Comparison of ENCODE assay signal across 11 cellular contexts in genomic region chr16:87954361-87954760, GRCh38. TPM values are rescaled to one million over a fixed set of nuclear protein-coding genes. Genes with fewer than 3 reads are reported as not detected.
DNase-seq lines count a peak whose midpoint lies in the region; ATAC-seq and TF ChIP-seq lines count a peak whose summit lies in the region.
"Had no signal": no experiment of that assay in that cellular context is flagged by ENCODE, and none has a peak within 500 bp of the region (broad histone marks: within the 10 kb centered on the region; RNA-seq: fewer than 3 reads in every experiment).

No MANE protein-coding gene starts in this region.

- no peak overlapping the region for H3K4me3 Mint-ChIP-seq in activated CD4-positive, alpha-beta memory T cell treated with anti-CD3 and anti-CD28 coated beads, Interleukin-2, amount 10 ng/mL, durations not matched to agents 7 days and 5 days

- no peaks in the 10 kb centered on the region for H3K9me3 Mint-ChIP-seq in activated CD4-positive, alpha-beta memory T cell treated with anti-CD3 and anti-CD28 coated beads, Interleukin-2, amount 10 ng/mL, durations not matched to agents 7 days and 5 days

- no peak overlapping the region for H3K4me2 ChIP-seq in GM23248 (ENCODE audit: unreplicated experiment)

- peaks cover 78% of the 10 kb centered on the region for H3K79me2 ChIP-seq in GM23248 (ENCODE audit: insufficient read depth)

- TF ChIP-seq EP300 in sigmoid colon (IDR thresholded peaks at IDR 0.05), result no peak

- no peak overlapping the region for H3K4me3 ChIP-seq in GM23248
- H3K4me3 ChIP-seq in heart left ventricle, result peak overlapping the region in 1 of 12 donors; percentile 23
- no peak overlapping the region for H3K4me3 ChIP-seq in sigmoid colon

- H3K27me3 ChIP-seq in GM23248 (replicated peaks; ENCODE audit: insufficient read depth), result no peaks in the 10 kb centered on the region
- H3K27me3 ChIP-seq in heart left ventricle, result no peaks in the 10 kb centered on the region
- no peaks in the 10 kb centered on the region for H3K27me3 ChIP-seq in sigmoid colon

- TF ChIP-seq CTCF in heart left ventricle (IDR thresholded peaks at IDR 0.05) (no peak), sigmoid colon (IDR thresholded peaks at IDR 0.05) (no peak), GM10266 (IDR thresholded peaks at IDR 0.05; ENCODE audit: control insufficient read depth, insufficient read depth, low read depth, missing control alignments) (no peak)

- H3K9me3 ChIP-seq in GM23248 (ENCODE audit: low read depth), result no peaks in the 10 kb centered on the region
- no peaks in the 10 kb centered on the region for H3K9me3 ChIP-seq in heart left ventricle
- H3K9me3 ChIP-seq in sigmoid colon, result no peaks in the 10 kb centered on the region

- H3K9ac ChIP-seq in GM23248, result peak overlapping the region; percentile 100

- peaks cover 45% of the 10 kb centered on the region for H3K36me3 Mint-ChIP-seq in activated CD4-positive, alpha-beta memory T cell treated with anti-CD3 and anti-CD28 coated beads, Interleukin-2, amount 10 ng/mL, durations not matched to agents 7 days and 5 days (ENCODE audit: low read depth)

- no peaks in the 10 kb centered on the region; the same call in 1 of the 2 replicates for H3K36me3 ChIP-seq in GM23248 (ENCODE audit: low read depth)
- H3K36me3 ChIP-seq in heart left ventricle, result peaks cover 0 to 9% (median 0%) of the 10 kb centered on the region in 9 donors
- peaks cover 0 to 7% (median 0%) of the 10 kb centered on the region in 4 donors for H3K36me3 ChIP-seq in sigmoid colon

- H3K9me2 ChIP-seq in GM23248 (ENCODE audit: insufficient read depth), result no peaks in the 10 kb centered on the region

- no peaks in the 10 kb centered on the region for H4K20me1 ChIP-seq in GM23248 (ENCODE audit: insufficient read depth)

- CTCF ChIA-PET in activated CD4-positive, alpha-beta memory T cell treated with anti-CD3 and anti-CD28 coated beads, Interleukin-2, amount 10 ng/mL, durations not matched to agents 7 days and 5 days (lab: Charles Lee), result no interaction called here

- no peak overlapping the region for H2AFZ ChIP-seq in GM23248

- WGBS in GM23248 (ENCODE audit: low coverage in 1 of 2, low lambda C conversion rate in 2 of 2, missing lambda C conversion rate in 2 of 2), 2 experiments, result 92 to 95% methylated on average over 14 of the region's 14 CpGs
- WGBS in heart left ventricle, 4 donors, result 67 to 87% (median 76%) methylated on average over 14 of the region's 14 CpGs
- WGBS in sigmoid colon, 2 donors, result 70 to 71% methylated on average over 14 of the region's 14 CpGs

- H3K27me3 Mint-ChIP-seq in activated CD4-positive, alpha-beta memory T cell treated with anti-CD3 and anti-CD28 coated beads, Interleukin-2, amount 10 ng/mL, durations not matched to agents 7 days and 5 days, result no peaks in the 10 kb centered on the region

- POLR2A ChIA-PET in activated CD4-positive, alpha-beta memory T cell treated with anti-CD3 and anti-CD28 coated beads, Interleukin-2, amount 10 ng/mL, durations not matched to agents 7 days and 5 days (lab: Charles Lee), result interaction anchor here (1.1 to 4.0 kb wide), 2 partner anchors 9 to 85 kb away, joined by 4 to 34 read pairs; partner anchors contain the start of gene SLC7A5

- H3K4me1 ChIP-seq in GM23248 (ENCODE audit: insufficient read depth), result peaks cover 12% of the 10 kb centered on the region
- peaks cover 0 to 70% (median 39%) of the 10 kb centered on the region in 12 donors for H3K4me1 ChIP-seq in heart left ventricle
- peaks cover 0 to 57% (median 30%) of the 10 kb centered on the region in 4 donors for H3K4me1 ChIP-seq in sigmoid colon

- H3K27ac ChIP-seq in GM23248, result peak overlapping the region; percentile 85; the same call in 1 of the 2 replicates
- H3K27ac ChIP-seq in heart left ventricle, result peak overlapping the region in 9 of 12 donors; percentile 3 to 99 (median 44)
- H3K27ac ChIP-seq in sigmoid colon, result peak overlapping the region; percentile 44 to 99 (median 74)

- TF ChIP-seq POLR2A in heart left ventricle (IDR thresholded peaks at IDR 0.05), result no peak
- no peak for TF ChIP-seq POLR2A in sigmoid colon (IDR thresholded peaks at IDR 0.05)

- intact Hi-C loops in heart left ventricle (cut with DNase I) (loop anchor here in 1 of 10 donors (10.0 kb wide), 1 partner anchor 580 kb away; no protein-coding TSS in a partner anchor), sigmoid colon (cut with DNase I) (loop anchor here (10.0 kb wide), 2 partner anchors 500 to 1260 kb away; partner anchors contain the start of genes ZFPM1 and ZNF778)

- peak overlapping the region; percentile 97 for H3K27ac Mint-ChIP-seq in activated CD4-positive, alpha-beta memory T cell treated with anti-CD3 and anti-CD28 coated beads, Interleukin-2, amount 10 ng/mL, durations not matched to agents 7 days and 5 days

- ATAC-seq in heart left ventricle (no peak), GM21381 (IDR thresholded peaks at IDR 0.05; ENCODE audit: unreplicated experiment) (no peak), GM21360 (IDR thresholded peaks at IDR 0.05; ENCODE audit: unreplicated experiment) (no peak)

- no peaks in the 10 kb centered on the region for H3F3A ChIP-seq in GM23248 (ENCODE audit: insufficient read depth)

- in situ Hi-C loops in GM23248 (cut with MboI), result no loop called here

- DNase-seq in GM23248, result no peak
- no peak for DNase-seq in activated CD4-positive, alpha-beta memory T cell treated with anti-CD3 and anti-CD28 coated beads, Interleukin-2, amount 10 ng/mL, durations not matched to agents 7 days and 5 days
- DNase-seq in heart left ventricle, result no peak
- no peak for DNase-seq in sigmoid colon
- no peak for DNase-seq in GM10266 (ENCODE audit: extremely low spot score)
- no peak for DNase-seq in GM03348 (ENCODE audit: low spot score)
- DNase-seq: GDM1; stimulated activated CD8-positive, alpha-beta memory T cell treated with anti-CD3 and anti-CD28 coated beads, Interleukin-4, amount 100 ng/mL, for 48 hours had no signal

- H3K4me1 Mint-ChIP-seq in activated CD4-positive, alpha-beta memory T cell treated with anti-CD3 and anti-CD28 coated beads, Interleukin-2, amount 10 ng/mL, durations not matched to agents 7 days and 5 days, result peaks cover 78% of the 10 kb centered on the region

RNA-seq across cellular contexts. Expression of gene BANP, which starts 3.1 kb away (rescaled TPM):
- total RNA-seq in GM23248 (2014; rRNA removed; shearing (Covaris generic)), result 14.3 and 14.8 TPM in 2 replicates
- 14.8 and 15.9 TPM in 2 replicates for polyA plus RNA-seq in GM23248 (2016; fragmentation: Nextera tagmentation; extraction: Ambion mirVana)
- total RNA-seq in activated CD4-positive, alpha-beta memory T cell treated with anti-CD3 and anti-CD28 coated beads, Interleukin-2, amount 10 ng/mL, durations not matched to agents 7 days and 5 days, result 10 to 100 TPM; 33.6 to 38.9 TPM
- total RNA-seq in heart left ventricle, result 10 to 100 TPM; 11.9 to 20.7 (median 14.3) TPM
- 1 to 10 TPM; 7.2 to 9.2 TPM for polyA plus RNA-seq in heart left ventricle
- total RNA-seq in sigmoid colon, result 10 to 100 TPM; 17.4 to 31.0 (median 23.0) TPM
- 10 to 100 TPM in 1 of 3 donors, 1 to 10 TPM in 2; 8.4 to 15.9 (median 8.8) TPM for polyA plus RNA-seq in sigmoid colon

RNA-seq across cellular contexts. Expression of gene CA5A, which starts 18.0 kb away (rescaled TPM):
- not detected in 2 replicates for total RNA-seq in GM23248 (2014; rRNA removed; shearing (Covaris generic))
- polyA plus RNA-seq in GM23248 (2016; fragmentation: Nextera tagmentation; extraction: Ambion mirVana), result not detected in 2 replicates
- total RNA-seq in activated CD4-positive, alpha-beta memory T cell treated with anti-CD3 and anti-CD28 coated beads, Interleukin-2, amount 10 ng/mL, durations not matched to agents 7 days and 5 days, result not detected
- under 1 TPM in 2 of 9 donors, not detected in 7; 0.25 to 0.44 TPM for total RNA-seq in heart left ventricle
- under 1 TPM in 1 of 2 donors, not detected in 1; 0.08 TPM for polyA plus RNA-seq in heart left ventricle
- total RNA-seq in sigmoid colon, result not detected
- not detected for polyA plus RNA-seq in sigmoid colon
- total RNA-seq: renal cortical epithelial cell had no signal
